8 cellular contexts compared by ENCODE assay signal in genomic region chr19:12295191-12295590, GRCh38. TPM values are rescaled to one million over a fixed set of nuclear protein-coding genes. Genes with fewer than 3 reads are reported as not detected.
A peak's percentile ranks its signal among the peaks of the same experiment; 100 is the strongest.
DNase-seq lines count a peak whose midpoint lies in the region; ATAC-seq, FAIRE-seq and TF ChIP-seq lines count a peak whose summit lies in the region.

No MANE protein-coding gene starts in this region.

- POLR2A ChIA-PET in T-cell (lab: Charles Lee) = interaction anchor here (0.5 to 1.0 kb wide), 2 partner anchors 38 kb away, joined by 3 to 5 read pairs; partner anchors contain the start of gene ZNF563 (in 2 of the 2)

- peaks cover 0 to 25% of the 10 kb centered on the region in 2 donors for H3K4me1 ChIP-seq in right atrium auricular region

- DNase-seq in T-cell (no peak), right atrium auricular region (ENCODE audit: low spot score) (no peak), GM12892 (ENCODE audit: insufficient read length) (no peak), amygdala (lab: John Stamatoyannopoulos, UW) (no peak), islet precursor cell (no peak)

- peaks cover 0 to 2% (median 0%) of the 10 kb centered on the region in 3 donors for H3K9me3 Mint-ChIP-seq in T-cell
- peaks cover 3% of the 10 kb centered on the region for H3K9me3 Mint-ChIP-seq in stimulated activated memory B cell treated with anti-CD40 and anti-IgM and Interleukin-4, amounts not matched to agents 10 μg/mL and 1 μg/mL and 100 μg/mL, for 72 hours

- peaks cover 18% of the 10 kb centered on the region for H3K36me3 Mint-ChIP-seq in T-cell
- H3K36me3 Mint-ChIP-seq in stimulated activated memory B cell treated with anti-CD40 and anti-IgM and Interleukin-4, amounts not matched to agents 10 μg/mL and 1 μg/mL and 100 μg/mL, for 72 hours = peaks cover 10% of the 10 kb centered on the region

- H3K27ac Mint-ChIP-seq in T-cell = peak overlapping the region; percentile 96 to 98
- peak overlapping the region; percentile 95 for H3K27ac Mint-ChIP-seq in stimulated activated memory B cell treated with anti-CD40 and anti-IgM and Interleukin-4, amounts not matched to agents 10 μg/mL and 1 μg/mL and 100 μg/mL, for 72 hours

- no peak for TF ChIP-seq CTCF in right atrium auricular region (IDR thresholded peaks at IDR 0.05)

- peak overlapping the region; percentile 96 to 100 (median 97) for H3K4me3 Mint-ChIP-seq in T-cell
- peak overlapping the region; percentile 84 for H3K4me3 Mint-ChIP-seq in stimulated activated memory B cell treated with anti-CD40 and anti-IgM and Interleukin-4, amounts not matched to agents 10 μg/mL and 1 μg/mL and 100 μg/mL, for 72 hours

- H3K27me3 ChIP-seq in right atrium auricular region = no peaks in the 10 kb centered on the region

- no peaks in the 10 kb centered on the region for H3K36me3 ChIP-seq in right atrium auricular region

- H3K4me3 ChIP-seq in right atrium auricular region = peak overlapping the region; percentile 97 to 99

- H3K27me3 Mint-ChIP-seq in T-cell = no peaks in the 10 kb centered on the region
- no peaks in the 10 kb centered on the region for H3K27me3 Mint-ChIP-seq in stimulated activated memory B cell treated with anti-CD40 and anti-IgM and Interleukin-4, amounts not matched to agents 10 μg/mL and 1 μg/mL and 100 μg/mL, for 72 hours

- ATAC-seq in GM21576 (IDR thresholded peaks at IDR 0.05; ENCODE audit: unreplicated experiment) (peak; percentile 5), T-cell (replicated peaks in 1 of 4) (peak in 2 of 4 experiments; percentile 2 to 3), HG02852 (IDR thresholded peaks at IDR 0.05; ENCODE audit: unreplicated experiment) (no peak)
- ATAC-seq in stimulated activated memory B cell treated with anti-CD40 and anti-IgM and Interleukin-4, amounts not matched to agents 10 μg/mL and 1 μg/mL and 100 μg/mL, for 72 hours = peak; percentile 43

- H3K4me1 Mint-ChIP-seq in T-cell = peaks cover 32 to 40% (median 33%) of the 10 kb centered on the region in 3 donors
- H3K4me1 Mint-ChIP-seq in stimulated activated memory B cell treated with anti-CD40 and anti-IgM and Interleukin-4, amounts not matched to agents 10 μg/mL and 1 μg/mL and 100 μg/mL, for 72 hours = peaks cover 11% of the 10 kb centered on the region

- H3K27ac ChIP-seq in right atrium auricular region = peak overlapping the region; percentile 93 to 98

- no peaks in the 10 kb centered on the region for H3K9me3 ChIP-seq in right atrium auricular region

- CTCF ChIA-PET in T-cell (lab: Charles Lee) = no interaction called here

- FAIRE-seq in GM12892 (lab: Jason Lieb, UNC) = no peak

- TF ChIP-seq POLR2A in GM12892 (IDR thresholded peaks at IDR 0.05; ENCODE audit: low read depth, low read length) = no peak

RNA-seq across cellular contexts. Expression of gene ZNF44, which starts 0.5 kb away (rescaled TPM):
- total RNA-seq in T-cell (10 to 100 TPM; 22.8 to 65.1 (median 58.5) TPM), right atrium auricular region (1 to 10 TPM; 4.6 to 8.6 TPM)
- 7.4 TPM for polyA plus RNA-seq in GM12892 (2012; ENCODE audit: missing spikeins)

RNA-seq across cellular contexts. Expression of gene ZNF563, which starts 38.2 kb away (rescaled TPM):
- total RNA-seq in T-cell (10 to 100 TPM in 3 of 5 donors, 1 to 10 TPM in 2; 2.8 to 15.6 (median 13.9) TPM), right atrium auricular region (1 to 10 TPM; 4.7 to 7.6 TPM)
- 7.0 TPM for polyA plus RNA-seq in GM12892 (2012; ENCODE audit: missing spikeins)
